ENCODE assay signal across 26 cellular contexts in the genomic region with DNA sequence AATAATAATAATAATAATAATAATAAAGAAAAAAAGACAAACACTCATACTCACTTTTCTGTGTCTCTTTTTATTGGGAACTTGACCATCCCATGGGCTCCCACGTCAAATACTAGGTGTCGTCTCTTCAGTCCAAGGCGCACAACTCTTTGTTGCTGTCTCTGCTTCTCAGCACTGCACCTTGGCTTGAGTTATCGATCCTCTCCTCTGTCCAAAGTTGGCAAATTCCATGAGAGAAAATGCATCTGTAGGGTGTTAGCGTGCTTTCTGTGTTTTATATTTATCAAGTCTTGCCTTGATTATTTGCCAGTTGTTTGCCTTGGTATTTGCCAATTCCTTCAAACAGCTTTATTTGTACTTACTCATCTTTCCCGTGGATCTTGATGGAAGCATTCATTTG.
"Had no signal": no experiment of that assay in that cellular context is flagged by ENCODE, and none has a peak within 500 bp of the region (broad histone marks: within the 10 kb centered on the region; RNA-seq: fewer than 3 reads in every experiment).

No MANE protein-coding gene starts in this region.

- H3K27me3 ChIP-seq: stomach, suprapubic skin, testis, thyroid gland, tibial artery, tibial nerve, transverse colon, upper lobe of right lung, uterus, vagina had no signal

- FAIRE-seq: urothelium cell line had no signal

- H3K4me3 ChIP-seq: stomach, suprapubic skin, testis, thoracic aorta, thyroid gland, tibial artery, tibial nerve, transverse colon, upper lobe of right lung, uterus, vagina had no signal

- H3K4me1 ChIP-seq: stomach, suprapubic skin, testis, thyroid gland, tibial artery, tibial nerve, transverse colon, upper lobe of right lung, uterus, vagina had no signal

- H3K36me3 ChIP-seq: stomach, suprapubic skin, thoracic aorta, thyroid gland, tibial artery, tibial nerve, transverse colon, upper lobe of right lung, uterus, vagina had no signal

- H3K27ac ChIP-seq: stomach, suprapubic skin, testis, thoracic aorta, thyroid gland, tibial artery, tibial nerve, transverse colon, upper lobe of right lung, uterus, vagina had no signal

- ATAC-seq: stimulated activated effector memory CD8-positive, alpha-beta T cell treated with anti-CD3 and anti-CD28 coated beads, Interleukin-12 subunit alpha, Interleukin-12 subunit beta, amount 100 ng/mL, for 72 hours; stimulated activated memory B cell treated with anti-CD40 and anti-IgM and Interleukin-4, amounts not matched to agents 10 μg/mL and 1 μg/mL and 100 μg/mL, for 72 hours; stimulated activated naive B cell treated with anti-CD40 and anti-IgM and Interleukin-4, amounts not matched to agents 10 μg/mL and 1 μg/mL and 100 μg/mL, for 72 hours; stimulated activated naive CD8-positive, alpha-beta T cell treated with anti-CD3 and anti-CD28 coated beads, Interleukin-15, amount 100 ng/mL, for 72 hours; stimulated activated naive CD8-positive, alpha-beta T cell treated with anti-CD3 and anti-CD28 coated beads, Interleukin-15, Interleukin-2, amounts not matched to agents 100 U/mL and 50 U/mL, for 24 hours; upper lobe of right lung had no signal

- DNase-seq: stimulated activated CD4-positive, alpha-beta T cell treated with anti-CD3 and anti-CD28 coated beads, Interleukin-2, amount 100 ng/mL, for 48 hours; stimulated activated CD4-positive, alpha-beta T cell treated with anti-CD3 and anti-CD28 coated beads, Interleukin-4, amount 100 ng/mL, for 1 hour; stimulated activated CD4-positive, alpha-beta T cell treated with anti-CD3 and anti-CD28 coated beads, Interleukin-4, amount 100 ng/mL, for 24 hours; stimulated activated CD4-positive, alpha-beta T cell treated with anti-CD3 and anti-CD28 coated beads, Interleukin-4, amount 100 ng/mL, for 4 hours; stimulated activated CD8-positive, alpha-beta memory T cell treated with anti-CD3 and anti-CD28 coated beads, Interleukin-4, amount 100 ng/mL, for 48 hours; stimulated activated naive B cell treated with anti-CD40 and anti-IgM and Interleukin-4, amounts not matched to agents 10 μg/mL and 1 μg/mL and 100 μg/mL, for 72 hours; stimulated activated naive CD4-positive, alpha-beta T cell; stimulated activated naive CD4-positive, alpha-beta T cell treated with Interleukin-2 at 50 U/mL for 16 hours; stimulated activated naive CD8-positive, alpha-beta T cell treated with anti-CD3 and anti-CD28 coated beads, Interleukin-15, amount 100 ng/mL, for 72 hours; stimulated activated naive CD8-positive, alpha-beta T cell treated with anti-CD3 and anti-CD28 coated beads, Interleukin-15, Interleukin-2, amounts not matched to agents 100 U/mL and 50 U/mL, for 24 hours; stomach; substantia nigra; testis; thyroid gland; tibial artery; transverse colon; trophoblast cell; upper lobe of right lung; uterus had no signal

- H3K9me3 ChIP-seq: suprapubic skin, testis, thoracic aorta, thyroid gland, transverse colon, upper lobe of right lung, uterus, vagina had no signal
